In genomic region chr7:100582041-100582579, GRCh38 we compare ENCODE assay signal across 12 cellular contexts. TPM values are rescaled to one million over a fixed set of nuclear protein-coding genes. Genes with fewer than 3 reads are reported as not detected.
DNase-seq lines count a peak whose midpoint lies in the region; ATAC-seq, FAIRE-seq and TF ChIP-seq lines count a peak whose summit lies in the region.
"Had no signal": no experiment of that assay in that cellular context is flagged by ENCODE, and none has a peak within 500 bp of the region (broad histone marks: within the 10 kb centered on the region; RNA-seq: fewer than 3 reads in every experiment).

No MANE protein-coding gene starts in this region.

- peaks cover 39% of the 10 kb centered on the region for H3K4me1 Mint-ChIP-seq in activated T-cell treated with anti-CD3 and anti-CD28 coated beads, Interleukin-2, amount 50 U/mL, for 4 hours (ENCODE audit: low read depth)
- H3K4me1 Mint-ChIP-seq in activated CD8-positive, alpha-beta T cell treated with anti-CD3 and anti-CD28 coated beads, Interleukin-2, amount 10 ng/mL, durations not matched to agents 7 days and 5 days (ENCODE audit: low read depth) = peaks cover 20% of the 10 kb centered on the region

- no peak for FAIRE-seq in HepG2 (lab: Jason Lieb, UNC)

- POLR2A ChIA-PET in activated CD8-positive, alpha-beta T cell treated with anti-CD3 and anti-CD28 coated beads, Interleukin-2, amount 10 ng/mL, durations not matched to agents 7 days and 5 days (lab: Charles Lee) = interaction anchor here (2.5 kb wide), 1 partner anchor 11 kb away, joined by 6 read pairs; no protein-coding TSS in a partner anchor
- POLR2A ChIA-PET in HepG2 (lab: Yijun Ruan, JAX) = interaction anchor here (1.6 kb wide), 1 partner anchor 10 kb away, joined by 8 read pairs; no protein-coding TSS in a partner anchor

- H4K20me1 ChIP-seq in HepG2 (ENCODE audit: insufficient read depth, low read length) = peaks cover 8% of the 10 kb centered on the region; the same call in 1 of the 2 replicates

- intact Hi-C loops in HepG2 (cut with micrococcal nuclease; ENCODE audit: unreplicated experiment) (no loop called here), stomach (cut with DNase I; ENCODE audit: low total_unique reads) (no loop called here), left colon (cut with DNase I, micrococcal nuclease) (loop anchor here in 1 of 2 donors (10.0 kb wide), 1 partner anchor 103 kb away; no protein-coding TSS in a partner anchor)

- TF ChIP-seq CTCF in HepG2 (CRISPR knock-in tag; IDR thresholded peaks at IDR 0.05) (no peak), stomach (IDR thresholded peaks at IDR 0.05) (no peak)

- H3K27ac Mint-ChIP-seq in activated CD8-positive, alpha-beta T cell treated with anti-CD3 and anti-CD28 coated beads, Interleukin-2, amount 10 ng/mL, durations not matched to agents 7 days and 5 days = peak overlapping the region; percentile 98

- no peaks in the 10 kb centered on the region for H3K9me3 Mint-ChIP-seq in activated T-cell treated with anti-CD3 and anti-CD28 coated beads, Interleukin-2, amount 50 U/mL, for 4 hours
- no peaks in the 10 kb centered on the region for H3K9me3 Mint-ChIP-seq in activated CD8-positive, alpha-beta T cell treated with anti-CD3 and anti-CD28 coated beads, Interleukin-2, amount 10 ng/mL, durations not matched to agents 7 days and 5 days (ENCODE audit: insufficient read depth)

- peaks cover 6% of the 10 kb centered on the region for H3K79me2 ChIP-seq in HepG2 (ENCODE audit: insufficient read depth, low read length)

- H3K27ac ChIP-seq in HepG2 (ENCODE audit: extremely low read length, insufficient read depth, low read length) = no peak overlapping the region
- H3K27ac ChIP-seq in stomach = peak overlapping the region in 4 of 5 donors; percentile 95 to 99 (median 98)

- no TSS peak for BruUV-seq in HepG2 (replicated peaks; lab: Mats Ljungman, UMichigan)

- H3K36me3 Mint-ChIP-seq in activated T-cell treated with anti-CD3 and anti-CD28 coated beads, Interleukin-2, amount 50 U/mL, for 4 hours (ENCODE audit: insufficient read depth) = peaks cover 6% of the 10 kb centered on the region
- H3K36me3 Mint-ChIP-seq in activated CD8-positive, alpha-beta T cell treated with anti-CD3 and anti-CD28 coated beads, Interleukin-2, amount 10 ng/mL, durations not matched to agents 7 days and 5 days (ENCODE audit: low read depth) = peaks cover 35% of the 10 kb centered on the region

- no peak for TF ChIP-seq EP300 in HepG2 (IDR thresholded peaks at IDR 0.05; ENCODE audit: low read depth in 2 of 2, low read length in 2 of 2)
- no peak for TF ChIP-seq EP300 in HepG2 (CRISPR knock-in tag; IDR thresholded peaks at IDR 0.05; ENCODE audit: borderline replicate concordance)
- no peak for TF ChIP-seq EP300 in stomach (IDR thresholded peaks at IDR 0.05)

- H3K4me3 ChIP-seq in HepG2 (replicated peaks in 1 of 3; ENCODE audit: insufficient read depth in 1 of 3, low read depth in 2 of 3, low read length in 3 of 3) (no peak overlapping the region), stomach (peak overlapping the region in 1 of 4 donors; percentile 89)

- CTCF ChIA-PET in activated CD8-positive, alpha-beta T cell treated with anti-CD3 and anti-CD28 coated beads, Interleukin-2, amount 10 ng/mL, durations not matched to agents 7 days and 5 days (lab: Charles Lee) = interaction anchor here (1.2 kb wide), 1 partner anchor 109 kb away, joined by 3 read pairs; no protein-coding TSS in a partner anchor
- CTCF ChIA-PET in HepG2 (lab: Yijun Ruan, JAX; ENCODE audit: low intra/inter-chr PET ratio, low total read pairs) = no interaction called here

- no peak for TF ChIP-seq RAD21 in HepG2 (CRISPR knock-in tag; IDR thresholded peaks at IDR 0.05)

- peak overlapping the region; percentile 33 for H3K4me3 Mint-ChIP-seq in activated T-cell treated with anti-CD3 and anti-CD28 coated beads, Interleukin-2, amount 50 U/mL, for 4 hours
- H3K4me3 Mint-ChIP-seq in activated CD8-positive, alpha-beta T cell treated with anti-CD3 and anti-CD28 coated beads, Interleukin-2, amount 10 ng/mL, durations not matched to agents 7 days and 5 days = peak overlapping the region; percentile 93

- H3K4me1 ChIP-seq in HepG2 (ENCODE audit: insufficient read depth, low read length) = peaks cover 20% of the 10 kb centered on the region
- H3K4me1 ChIP-seq in stomach = peaks cover 35 to 48% (median 45%) of the 10 kb centered on the region in 4 donors

- no peak for DNase-seq in activated T-cell treated with anti-CD3 and anti-CD28 coated beads, Interleukin-2, amount 50 U/mL, for 4 hours
- no peak for DNase-seq in activated T-cell treated with anti-CD3 and anti-CD28 coated beads, Interleukin-2, amount 50 U/mL, for 48 hours
- DNase-seq in activated CD8-positive, alpha-beta T cell treated with anti-CD3 and anti-CD28 coated beads, Interleukin-2, amount 10 ng/mL, durations not matched to agents 7 days and 5 days = no peak
- no peak for DNase-seq in HepG2 (ENCODE audit: low spot score)
- peak; percentile 86 for DNase-seq in stomach
- DNase-seq in left colon = no peak
- DNase-seq in NCI-H1048 (lab: John Stamatoyannopoulos, UW) = no peak
- DNase-seq: KBM-7, NCI-H510A had no signal

- H3K36me3 ChIP-seq in HepG2 (replicated peaks in 1 of 2; ENCODE audit: control insufficient read depth in 1 of 2, insufficient read depth in 2 of 2, low read length in 2 of 2) (peaks cover 13 to 25% of the 10 kb centered on the region in 2 experiments; a peak in 4 of 5 replicates), stomach (peaks cover 46 to 57% (median 55%) of the 10 kb centered on the region in 4 donors)

- H3K27me3 Mint-ChIP-seq in activated T-cell treated with anti-CD3 and anti-CD28 coated beads, Interleukin-2, amount 50 U/mL, for 4 hours (ENCODE audit: low read depth) = no peaks in the 10 kb centered on the region
- H3K27me3 Mint-ChIP-seq in activated CD8-positive, alpha-beta T cell treated with anti-CD3 and anti-CD28 coated beads, Interleukin-2, amount 10 ng/mL, durations not matched to agents 7 days and 5 days (ENCODE audit: low read depth) = no peaks in the 10 kb centered on the region

- H3K4me2 ChIP-seq in HepG2 (ENCODE audit: low read depth, low read length) = no peak overlapping the region

- no peak overlapping the region for H2AFZ ChIP-seq in HepG2 (ENCODE audit: low read length)

- H3K9ac ChIP-seq in HepG2 (ENCODE audit: insufficient read depth, low read depth, low read length) = no peak overlapping the region

- WGBS in HepG2 (ENCODE audit: low lambda C conversion rate) = 97% methylated on average over 16 of the region's 20 CpGs
- WGBS in stomach, 5 donors = 42 to 83% (median 58%) methylated on average over 8 to 20 of the region's 20 CpGs

- no peaks in the 10 kb centered on the region for H3K9me3 ChIP-seq in HepG2 (ENCODE audit: low read length)
- H3K9me3 ChIP-seq in stomach = no peaks in the 10 kb centered on the region
- H3K9me3 ChIP-seq: right lobe of liver had no signal

- H3K27me3 ChIP-seq in HepG2 (ENCODE audit: control insufficient read depth in 1 of 2, insufficient read depth in 2 of 2, low read length in 2 of 2) (no peaks in the 10 kb centered on the region; a peak in 1 of 5 replicates), stomach (no peaks in the 10 kb centered on the region)
- H3K27me3 ChIP-seq: right lobe of liver had no signal

- TF ChIP-seq POLR2A in HepG2 (IDR thresholded peaks at IDR 0.05; ENCODE audit: insufficient read depth in 1 of 2, low read depth in 2 of 2, low read length in 2 of 2) = no peak
- TF ChIP-seq POLR2A in stomach (IDR thresholded peaks at IDR 0.05) = no peak

- in situ Hi-C loops in HepG2 (cut with HindIII; ENCODE audit: extremely low pct_ligation_motif_present, low pct_unique_long_range_greater_than_20kb) = no loop called here

- no peak for ATAC-seq in activated T-cell treated with anti-CD3 and anti-CD28 coated beads, Interleukin-2, amount 50 U/mL, for 4 hours
- no peak for ATAC-seq in activated CD8-positive, alpha-beta T cell treated with anti-CD3 and anti-CD28 coated beads, Interleukin-2, amount 10 ng/mL, durations not matched to agents 7 days and 5 days
- ATAC-seq in HepG2 (no peak), left colon (no peak), GM21367 (IDR thresholded peaks at IDR 0.05; ENCODE audit: unreplicated experiment) (no peak)
- ATAC-seq: right lobe of liver had no signal

RNA-seq across cellular contexts. Expression of gene LRCH4, which starts 3.8 kb away (rescaled TPM):
- total RNA-seq in activated T-cell treated with anti-CD3 and anti-CD28 coated beads, Interleukin-2, amount 50 U/mL, for 4 hours = 10 to 100 TPM; 69.3 to 75.5 (median 73.1) TPM
- total RNA-seq in activated CD8-positive, alpha-beta T cell treated with anti-CD3 and anti-CD28 coated beads, Interleukin-2, amount 10 ng/mL, durations not matched to agents 7 days and 5 days = 100 to 1,000 TPM; 191 to 193 TPM
- total RNA-seq in HepG2 (2016; rRNA removed; fragmentation: Illumina TruSeq; extraction: Trizol) (2.9 and 7.0 TPM in 2 replicates), stomach (100 to 1,000 TPM in 3 of 5 donors, 10 to 100 TPM in 2; 23.7 to 263 (median 154) TPM), left colon (10 to 100 TPM; 66.4 to 69.0 TPM)
- total RNA-seq in HepG2 (2016; cell fraction: cytosol; rRNA removed; fragmentation: Illumina TruSeq; extraction: Trizol; ENCODE audit: low read depth) = 10.0 and 10.9 TPM in 2 replicates
- total RNA-seq in HepG2 (2016; cell fraction: insoluble cytoplasmic fraction; rRNA removed; fragmentation: Illumina TruSeq; extraction: Trizol) = 3.0 and 6.9 TPM in 2 replicates
- 2.9 and 3.8 TPM in 2 replicates for total RNA-seq in HepG2 (2016; cell fraction: membrane; rRNA removed; fragmentation: Illumina TruSeq; extraction: Trizol)
- 9.9 and 11.5 TPM in 2 replicates for total RNA-seq in HepG2 (2016; cell fraction: nucleus; rRNA removed; fragmentation: Illumina TruSeq; extraction: Trizol)
- polyA plus RNA-seq in HepG2 (2011; rRNA removed) (9.3 and 11.1 TPM in 2 replicates), stomach (10 to 100 TPM; 23.5 to 39.5 (median 26.0) TPM)
- 1.9 and 2.9 TPM in 2 replicates for polyA plus RNA-seq in HepG2 (2011; cell fraction: cytosol; rRNA removed)
- polyA plus RNA-seq in HepG2 (2011; cell fraction: nucleus; rRNA removed) = 106 and 117 TPM in 2 replicates
- polyA plus RNA-seq in HepG2 (2012) = 10.1 and 13.5 TPM in 2 replicates
- 1.1 and 1.2 TPM in 2 replicates for polyA plus RNA-seq in HepG2 (2016; cell fraction: cytosol; fragmentation: Illumina TruSeq; extraction: Trizol; ENCODE audit: low read depth)
- 5.9 and 7.3 TPM in 2 replicates for polyA plus RNA-seq in HepG2 (2016; cell fraction: insoluble cytoplasmic fraction; fragmentation: Illumina TruSeq; extraction: Trizol; ENCODE audit: low read depth)
- polyA plus RNA-seq in HepG2 (2016; cell fraction: membrane; fragmentation: Illumina TruSeq; extraction: Trizol; ENCODE audit: low read depth) = 1.5 and 2.1 TPM in 2 replicates
- 38.5 and 39.0 TPM in 2 replicates for polyA plus RNA-seq in HepG2 (2016; cell fraction: nucleus; fragmentation: Illumina TruSeq; extraction: Trizol; ENCODE audit: insufficient read depth, low read depth)
- polyA minus RNA-seq in HepG2 (2011; rRNA and poly(A)+ RNA removed; ENCODE audit: low replicate concordance) = 11.4 and 13.8 TPM in 2 replicates
- 8.0 and 17.6 TPM in 2 replicates for polyA minus RNA-seq in HepG2 (2011; cell fraction: cytosol; rRNA and poly(A)+ RNA removed)
- polyA minus RNA-seq in HepG2 (2011; cell fraction: nucleus; rRNA and poly(A)+ RNA removed) = 25.9 and 27.4 TPM in 2 replicates

RNA-seq across cellular contexts. Expression of gene FBXO24, which starts 4.0 kb away (rescaled TPM):
- under 1 TPM; 0.14 to 0.40 (median 0.34) TPM for total RNA-seq in activated T-cell treated with anti-CD3 and anti-CD28 coated beads, Interleukin-2, amount 50 U/mL, for 4 hours
- total RNA-seq in activated CD8-positive, alpha-beta T cell treated with anti-CD3 and anti-CD28 coated beads, Interleukin-2, amount 10 ng/mL, durations not matched to agents 7 days and 5 days = under 1 TPM; 0.37 to 0.45 TPM
- total RNA-seq in HepG2 (2016; rRNA removed; fragmentation: Illumina TruSeq; extraction: Trizol) = 0.13 and 0.20 TPM in 2 replicates
- total RNA-seq in HepG2 (2016; cell fraction: cytosol; rRNA removed; fragmentation: Illumina TruSeq; extraction: Trizol; ENCODE audit: low read depth) = 0.18 and 0.61 TPM in 2 replicates
- total RNA-seq in HepG2 (2016; cell fraction: insoluble cytoplasmic fraction; rRNA removed; fragmentation: Illumina TruSeq; extraction: Trizol) = 0.24 TPM in 1 of 2 replicates, not detected in the other
- total RNA-seq in HepG2 (2016; cell fraction: membrane; rRNA removed; fragmentation: Illumina TruSeq; extraction: Trizol) = 0.12 and 0.21 TPM in 2 replicates
- total RNA-seq in HepG2 (2016; cell fraction: nucleus; rRNA removed; fragmentation: Illumina TruSeq; extraction: Trizol) = 0.56 TPM in 1 of 2 replicates, not detected in the other
- polyA plus RNA-seq in HepG2 (2011; rRNA removed) = 0.31 and 0.55 TPM in 2 replicates
- polyA plus RNA-seq in HepG2 (2011; cell fraction: cytosol; rRNA removed) = 0.31 and 0.32 TPM in 2 replicates
- 2.0 and 2.1 TPM in 2 replicates for polyA plus RNA-seq in HepG2 (2011; cell fraction: nucleus; rRNA removed)
- polyA plus RNA-seq in HepG2 (2012) = 0.15 and 0.31 TPM in 2 replicates
- polyA plus RNA-seq in HepG2 (2016; cell fraction: cytosol; fragmentation: Illumina TruSeq; extraction: Trizol; ENCODE audit: low read depth) = 0.08 and 0.10 TPM in 2 replicates
- polyA plus RNA-seq in HepG2 (2016; cell fraction: insoluble cytoplasmic fraction; fragmentation: Illumina TruSeq; extraction: Trizol; ENCODE audit: low read depth) = 0.21 and 0.26 TPM in 2 replicates
- polyA plus RNA-seq in HepG2 (2016; cell fraction: membrane; fragmentation: Illumina TruSeq; extraction: Trizol; ENCODE audit: low read depth) = 0.14 and 0.22 TPM in 2 replicates
- polyA plus RNA-seq in HepG2 (2016; cell fraction: nucleus; fragmentation: Illumina TruSeq; extraction: Trizol; ENCODE audit: insufficient read depth, low read depth) = 0.38 and 0.51 TPM in 2 replicates
- 0.80 and 0.94 TPM in 2 replicates for polyA minus RNA-seq in HepG2 (2011; rRNA and poly(A)+ RNA removed; ENCODE audit: low replicate concordance)
- not detected in 2 replicates for polyA minus RNA-seq in HepG2 (2011; cell fraction: cytosol; rRNA and poly(A)+ RNA removed)
- 0.26 and 0.50 TPM in 2 replicates for polyA minus RNA-seq in HepG2 (2011; cell fraction: nucleus; rRNA and poly(A)+ RNA removed)
- under 1 TPM in 3 of 5 donors, not detected in 2; 0.37 to 0.45 (median 0.43) TPM for total RNA-seq in stomach
- under 1 TPM in 2 of 3 donors, not detected in 1; 0.44 to 0.88 TPM for polyA plus RNA-seq in stomach
- total RNA-seq in left colon = under 1 TPM; 0.34 to 0.58 TPM

RNA-seq across cellular contexts. Expression of gene SAP25, which starts 8.4 kb away (rescaled TPM):
- total RNA-seq in activated T-cell treated with anti-CD3 and anti-CD28 coated beads, Interleukin-2, amount 50 U/mL, for 4 hours = 1 to 10 TPM; 6.2 to 8.1 (median 7.6) TPM
- 10 to 100 TPM; 29.8 to 30.0 TPM for total RNA-seq in activated CD8-positive, alpha-beta T cell treated with anti-CD3 and anti-CD28 coated beads, Interleukin-2, amount 10 ng/mL, durations not matched to agents 7 days and 5 days
- 0.15 TPM in 1 of 2 replicates, not detected in the other for total RNA-seq in HepG2 (2016; rRNA removed; fragmentation: Illumina TruSeq; extraction: Trizol)
- total RNA-seq in HepG2 (2016; cell fraction: cytosol; rRNA removed; fragmentation: Illumina TruSeq; extraction: Trizol; ENCODE audit: low read depth) = not detected in 2 replicates
- total RNA-seq in HepG2 (2016; cell fraction: insoluble cytoplasmic fraction; rRNA removed; fragmentation: Illumina TruSeq; extraction: Trizol) = not detected in 2 replicates
- not detected in 2 replicates for total RNA-seq in HepG2 (2016; cell fraction: membrane; rRNA removed; fragmentation: Illumina TruSeq; extraction: Trizol)
- total RNA-seq in HepG2 (2016; cell fraction: nucleus; rRNA removed; fragmentation: Illumina TruSeq; extraction: Trizol) = not detected in 2 replicates
- 0.20 TPM in 2 replicates for polyA plus RNA-seq in HepG2 (2011; rRNA removed)
- 0.13 TPM in 1 of 2 replicates, not detected in the other for polyA plus RNA-seq in HepG2 (2011; cell fraction: cytosol; rRNA removed)
- 2.5 and 2.6 TPM in 2 replicates for polyA plus RNA-seq in HepG2 (2011; cell fraction: nucleus; rRNA removed)
- polyA plus RNA-seq in HepG2 (2012) = 0.70 and 1.9 TPM in 2 replicates
- 0.32 and 0.41 TPM in 2 replicates for polyA plus RNA-seq in HepG2 (2016; cell fraction: cytosol; fragmentation: Illumina TruSeq; extraction: Trizol; ENCODE audit: low read depth)
- not detected in 2 replicates for polyA plus RNA-seq in HepG2 (2016; cell fraction: insoluble cytoplasmic fraction; fragmentation: Illumina TruSeq; extraction: Trizol; ENCODE audit: low read depth)
- not detected in 2 replicates for polyA plus RNA-seq in HepG2 (2016; cell fraction: membrane; fragmentation: Illumina TruSeq; extraction: Trizol; ENCODE audit: low read depth)
- not detected in 2 replicates for polyA plus RNA-seq in HepG2 (2016; cell fraction: nucleus; fragmentation: Illumina TruSeq; extraction: Trizol; ENCODE audit: insufficient read depth, low read depth)
- polyA minus RNA-seq in HepG2 (2011; rRNA and poly(A)+ RNA removed; ENCODE audit: low replicate concordance) = not detected in 2 replicates
- polyA minus RNA-seq in HepG2 (2011; cell fraction: cytosol; rRNA and poly(A)+ RNA removed) = not detected in 2 replicates
- not detected in 2 replicates for polyA minus RNA-seq in HepG2 (2011; cell fraction: nucleus; rRNA and poly(A)+ RNA removed)
- total RNA-seq in stomach = 1 to 10 TPM in 1 of 5 donors, under 1 TPM in 1, not detected in 3; 0.92 to 1.8 TPM
- 1 to 10 TPM; 1.4 to 4.7 (median 2.3) TPM for polyA plus RNA-seq in stomach
- total RNA-seq in left colon = 1 to 10 TPM; 1.1 TPM
- total RNA-seq: cardiac septum had no signal

RNA-seq across cellular contexts. Expression of gene PCOLCE, which starts 20.1 kb away (rescaled TPM):
- total RNA-seq in activated T-cell treated with anti-CD3 and anti-CD28 coated beads, Interleukin-2, amount 50 U/mL, for 4 hours = 1 to 10 TPM; 1.4 to 3.1 (median 2.0) TPM
- total RNA-seq in activated CD8-positive, alpha-beta T cell treated with anti-CD3 and anti-CD28 coated beads, Interleukin-2, amount 10 ng/mL, durations not matched to agents 7 days and 5 days = 10 to 100 TPM; 17.0 to 17.6 TPM
- total RNA-seq in HepG2 (2016; rRNA removed; fragmentation: Illumina TruSeq; extraction: Trizol) = 3.9 and 16.0 TPM in 2 replicates
- 2.1 and 2.3 TPM in 2 replicates for total RNA-seq in HepG2 (2016; cell fraction: cytosol; rRNA removed; fragmentation: Illumina TruSeq; extraction: Trizol; ENCODE audit: low read depth)
- total RNA-seq in HepG2 (2016; cell fraction: insoluble cytoplasmic fraction; rRNA removed; fragmentation: Illumina TruSeq; extraction: Trizol) = 3.3 and 18.3 TPM in 2 replicates
- 1.9 and 2.0 TPM in 2 replicates for total RNA-seq in HepG2 (2016; cell fraction: membrane; rRNA removed; fragmentation: Illumina TruSeq; extraction: Trizol)
- total RNA-seq in HepG2 (2016; cell fraction: nucleus; rRNA removed; fragmentation: Illumina TruSeq; extraction: Trizol) = 20.4 and 23.8 TPM in 2 replicates
- 5.3 and 6.9 TPM in 2 replicates for polyA plus RNA-seq in HepG2 (2011; rRNA removed)
- 3.1 and 3.4 TPM in 2 replicates for polyA plus RNA-seq in HepG2 (2011; cell fraction: cytosol; rRNA removed)
- 62.1 and 64.1 TPM in 2 replicates for polyA plus RNA-seq in HepG2 (2011; cell fraction: nucleus; rRNA removed)
- 15.6 and 28.9 TPM in 2 replicates for polyA plus RNA-seq in HepG2 (2012)
- polyA plus RNA-seq in HepG2 (2016; cell fraction: cytosol; fragmentation: Illumina TruSeq; extraction: Trizol; ENCODE audit: low read depth) = 3.5 and 3.8 TPM in 2 replicates
- polyA plus RNA-seq in HepG2 (2016; cell fraction: insoluble cytoplasmic fraction; fragmentation: Illumina TruSeq; extraction: Trizol; ENCODE audit: low read depth) = 6.3 and 9.1 TPM in 2 replicates
- 3.4 and 3.6 TPM in 2 replicates for polyA plus RNA-seq in HepG2 (2016; cell fraction: membrane; fragmentation: Illumina TruSeq; extraction: Trizol; ENCODE audit: low read depth)
- 81.2 and 84.3 TPM in 2 replicates for polyA plus RNA-seq in HepG2 (2016; cell fraction: nucleus; fragmentation: Illumina TruSeq; extraction: Trizol; ENCODE audit: insufficient read depth, low read depth)
- polyA minus RNA-seq in HepG2 (2011; rRNA and poly(A)+ RNA removed; ENCODE audit: low replicate concordance) = 1.7 and 2.2 TPM in 2 replicates
- polyA minus RNA-seq in HepG2 (2011; cell fraction: cytosol; rRNA and poly(A)+ RNA removed) = 3.4 and 4.9 TPM in 2 replicates
- polyA minus RNA-seq in HepG2 (2011; cell fraction: nucleus; rRNA and poly(A)+ RNA removed) = 7.1 and 9.0 TPM in 2 replicates
- 100 to 1,000 TPM in 1 of 5 donors, 10 to 100 TPM in 4; 15.8 to 129 (median 37.8) TPM for total RNA-seq in stomach
- 10 to 100 TPM; 15.6 to 25.0 (median 18.6) TPM for polyA plus RNA-seq in stomach
- 10 to 100 TPM in 1 of 2 donors, 1 to 10 TPM in 1; 8.1 to 15.4 TPM for total RNA-seq in left colon

RNA-seq across cellular contexts. Expression of gene MOSPD3, which starts 30.2 kb away (rescaled TPM):
- 1 to 10 TPM; 7.8 to 8.4 (median 7.9) TPM for total RNA-seq in activated T-cell treated with anti-CD3 and anti-CD28 coated beads, Interleukin-2, amount 50 U/mL, for 4 hours
- total RNA-seq in activated CD8-positive, alpha-beta T cell treated with anti-CD3 and anti-CD28 coated beads, Interleukin-2, amount 10 ng/mL, durations not matched to agents 7 days and 5 days = 10 to 100 TPM; 42.1 to 43.5 TPM
- total RNA-seq in HepG2 (2016; rRNA removed; fragmentation: Illumina TruSeq; extraction: Trizol) (6.1 and 7.6 TPM in 2 replicates), stomach (10 to 100 TPM in 2 of 5 donors, 1 to 10 TPM in 2, not detected in 1; 4.0 to 21.1 (median 9.8) TPM), left colon (10 to 100 TPM; 15.3 to 18.6 TPM)
- total RNA-seq in HepG2 (2016; cell fraction: cytosol; rRNA removed; fragmentation: Illumina TruSeq; extraction: Trizol; ENCODE audit: low read depth) = 12.3 and 20.4 TPM in 2 replicates
- 4.0 and 7.0 TPM in 2 replicates for total RNA-seq in HepG2 (2016; cell fraction: insoluble cytoplasmic fraction; rRNA removed; fragmentation: Illumina TruSeq; extraction: Trizol)
- 15.9 and 22.1 TPM in 2 replicates for total RNA-seq in HepG2 (2016; cell fraction: membrane; rRNA removed; fragmentation: Illumina TruSeq; extraction: Trizol)
- 4.2 and 6.2 TPM in 2 replicates for total RNA-seq in HepG2 (2016; cell fraction: nucleus; rRNA removed; fragmentation: Illumina TruSeq; extraction: Trizol)
- polyA plus RNA-seq in HepG2 (2011; rRNA removed) (8.6 and 8.8 TPM in 2 replicates), stomach (10 to 100 TPM; 20.4 to 30.7 (median 29.1) TPM)
- polyA plus RNA-seq in HepG2 (2011; cell fraction: cytosol; rRNA removed) = 3.9 and 6.3 TPM in 2 replicates
- polyA plus RNA-seq in HepG2 (2011; cell fraction: nucleus; rRNA removed) = 21.4 and 23.3 TPM in 2 replicates
- polyA plus RNA-seq in HepG2 (2012) = 7.9 and 11.0 TPM in 2 replicates
- polyA plus RNA-seq in HepG2 (2016; cell fraction: cytosol; fragmentation: Illumina TruSeq; extraction: Trizol; ENCODE audit: low read depth) = 45.9 and 64.3 TPM in 2 replicates
- polyA plus RNA-seq in HepG2 (2016; cell fraction: insoluble cytoplasmic fraction; fragmentation: Illumina TruSeq; extraction: Trizol; ENCODE audit: low read depth) = 15.6 and 23.4 TPM in 2 replicates
- 47.5 and 59.2 TPM in 2 replicates for polyA plus RNA-seq in HepG2 (2016; cell fraction: membrane; fragmentation: Illumina TruSeq; extraction: Trizol; ENCODE audit: low read depth)
- 17.4 and 18.3 TPM in 2 replicates for polyA plus RNA-seq in HepG2 (2016; cell fraction: nucleus; fragmentation: Illumina TruSeq; extraction: Trizol; ENCODE audit: insufficient read depth, low read depth)
- polyA minus RNA-seq in HepG2 (2011; rRNA and poly(A)+ RNA removed; ENCODE audit: low replicate concordance) = 3.9 and 4.7 TPM in 2 replicates
- polyA minus RNA-seq in HepG2 (2011; cell fraction: cytosol; rRNA and poly(A)+ RNA removed) = 1.7 and 2.4 TPM in 2 replicates
- polyA minus RNA-seq in HepG2 (2011; cell fraction: nucleus; rRNA and poly(A)+ RNA removed) = 4.5 and 5.2 TPM in 2 replicates
